Comparison of ENCODE assay signal across 16 cellular contexts in genomic region chrX:17656556-17656955, GRCh38.
A peak's percentile ranks its signal among the peaks of the same experiment; 100 is the strongest.
DNase-seq lines count a peak whose midpoint lies in the region; ATAC-seq and TF ChIP-seq lines count a peak whose summit lies in the region.
"Had no signal": no experiment of that assay in that cellular context is flagged by ENCODE, and none has a peak within 500 bp of the region (broad histone marks: within the 10 kb centered on the region; RNA-seq: fewer than 3 reads in every experiment).

No MANE protein-coding gene starts in this region.

- H3K4me3 ChIP-seq in endodermal cell (ENCODE audit: low read length) (no peak overlapping the region), neural progenitor cell (peak overlapping the region; percentile 56)
- H3K4me3 ChIP-seq: BLaER1 treated with 17β-estradiol and CSF1 and Interleukin-3, amounts not matched to agents 10 nM and 100 nM had no signal

- H2BK5ac ChIP-seq in H9 (ENCODE audit: insufficient read length, low read length), result no peak overlapping the region

- POLR2A ChIA-PET in activated CD4-positive, alpha-beta memory T cell treated with anti-CD3 and anti-CD28 coated beads for 36 hours (lab: Charles Lee), result no interaction called here

- H3K4me2 ChIP-seq in H9 (ENCODE audit: insufficient read depth, insufficient read length, low read length) (peak overlapping the region; percentile 50), neural progenitor cell (peak overlapping the region; percentile 84)
- H3K4me2 ChIP-seq: BLaER1 treated with 17β-estradiol and CSF1 and Interleukin-3, amounts not matched to agents 10 nM and 100 nM had no signal

- H3K27me3 Mint-ChIP-seq in H9 (ENCODE audit: low read depth) (peaks cover 63% of the 10 kb centered on the region), endodermal cell (ENCODE audit: insufficient read depth) (peaks cover 64% of the 10 kb centered on the region), neural progenitor cell (ENCODE audit: insufficient read depth, low read depth) (peaks cover 12% of the 10 kb centered on the region)
- no peaks in the 10 kb centered on the region for H3K27me3 Mint-ChIP-seq in activated CD4-positive, alpha-beta memory T cell treated with anti-CD3 and anti-CD28 coated beads for 36 hours

- no peak overlapping the region for H3K18ac ChIP-seq in H9 (ENCODE audit: insufficient read length, low read depth, low read length)

- CTCF ChIA-PET in activated CD4-positive, alpha-beta memory T cell treated with anti-CD3 and anti-CD28 coated beads for 36 hours (lab: Charles Lee), result interaction anchor here (0.9 kb wide), 1 partner anchor 12 kb away, joined by 3 read pairs; no protein-coding TSS in a partner anchor

- H4K8ac ChIP-seq in H9 (replicated peaks; ENCODE audit: insufficient read length, low read depth, low read length), result no peak overlapping the region

- no peak overlapping the region for H2AK5ac ChIP-seq in H9 (ENCODE audit: insufficient read length, low read length)

- H3K56ac ChIP-seq in H9 (ENCODE audit: insufficient read length, low read depth, low read length), result no peak overlapping the region

- H3K36me3 Mint-ChIP-seq in H9 (ENCODE audit: insufficient read depth in 1 of 3, low read depth in 3 of 3) (peaks cover 0 to 3% (median 0%) of the 10 kb centered on the region in 3 experiments; a peak in 1 of 7 replicates), endodermal cell (ENCODE audit: low read depth) (no peaks in the 10 kb centered on the region), neural progenitor cell (no peaks in the 10 kb centered on the region)
- H3K36me3 Mint-ChIP-seq in activated CD4-positive, alpha-beta memory T cell treated with anti-CD3 and anti-CD28 coated beads for 36 hours, result no peaks in the 10 kb centered on the region

- H3K4ac ChIP-seq in H9 (ENCODE audit: low read depth, low read length), result no peak overlapping the region

- H4K5ac ChIP-seq in H9 (ENCODE audit: insufficient read length, low read depth, low read length), result no peak overlapping the region

- no peak overlapping the region for H2BK15ac ChIP-seq in H9 (ENCODE audit: low read depth, low read length)

- no peak overlapping the region for H3K14ac ChIP-seq in H9 (ENCODE audit: insufficient read depth, low read length)

- H2BK120ac ChIP-seq in H9 (ENCODE audit: low read depth, low read length, poor library complexity, severe bottlenecking), result no peak overlapping the region

- no peak overlapping the region for H3K23ac ChIP-seq in H9 (ENCODE audit: insufficient read length, low read depth, low read length)

- ATAC-seq in HG02884 (IDR thresholded peaks at IDR 0.05; ENCODE audit: unreplicated experiment), result no peak
- ATAC-seq: effector memory CD8-positive, alpha-beta T cell had no signal

- no peak overlapping the region for H4K91ac ChIP-seq in H9 (ENCODE audit: insufficient read length, low read depth, low read length)

- intact Hi-C loops in activated CD4-positive, alpha-beta memory T cell treated with anti-CD3 and anti-CD28 coated beads for 36 hours (cut with micrococcal nuclease), result loop anchor here (10.0 kb wide), 1 partner anchor 62 kb away; no protein-coding TSS in a partner anchor

- TF ChIP-seq CTCF in H9 (conservative IDR thresholded peaks at IDR 0.05), result no peak
- no peak for TF ChIP-seq CTCF in endodermal cell (conservative IDR thresholded peaks at IDR 0.05)
- TF ChIP-seq CTCF in neural progenitor cell (IDR thresholded peaks at IDR 0.05), result no peak

- H3K27ac Mint-ChIP-seq in H9, result no peak overlapping the region
- H3K27ac Mint-ChIP-seq in activated CD4-positive, alpha-beta memory T cell treated with anti-CD3 and anti-CD28 coated beads for 36 hours, result no peak overlapping the region
- no peak overlapping the region for H3K27ac Mint-ChIP-seq in endodermal cell
- no peak overlapping the region for H3K27ac Mint-ChIP-seq in neural progenitor cell
- H3K27ac Mint-ChIP-seq: effector memory CD8-positive, alpha-beta T cell had no signal

- peak overlapping the region; percentile 55 to 81 for H3K4me3 Mint-ChIP-seq in H9
- peak overlapping the region; percentile 69 for H3K4me3 Mint-ChIP-seq in activated CD4-positive, alpha-beta memory T cell treated with anti-CD3 and anti-CD28 coated beads for 36 hours
- peak overlapping the region; percentile 58 for H3K4me3 Mint-ChIP-seq in endodermal cell
- H3K4me3 Mint-ChIP-seq in neural progenitor cell, result peak overlapping the region; percentile 81

- H4K20me1 ChIP-seq in H9 (ENCODE audit: control insufficient read depth, insufficient read depth, insufficient read length), result no peaks in the 10 kb centered on the region
- peaks cover 17% of the 10 kb centered on the region for H4K20me1 ChIP-seq in neural progenitor cell (ENCODE audit: low read depth)
- H4K20me1 ChIP-seq: BLaER1 treated with 17β-estradiol and CSF1 and Interleukin-3, amounts not matched to agents 10 nM and 100 nM had no signal

- no peak overlapping the region for H3K27ac ChIP-seq in H9 (ENCODE audit: insufficient read length, low read depth, low read length)
- H3K27ac ChIP-seq in endodermal cell (ENCODE audit: low read depth, low read length), result no peak overlapping the region
- H3K27ac ChIP-seq in neural progenitor cell, result no peak overlapping the region
- H3K27ac ChIP-seq: BLaER1 treated with 17β-estradiol and CSF1 and Interleukin-3, amounts not matched to agents 10 nM and 100 nM; breast epithelium; ovary; stomach had no signal

- H3K9me3 Mint-ChIP-seq in H9 (no peaks in the 10 kb centered on the region), endodermal cell (no peaks in the 10 kb centered on the region), neural progenitor cell (no peaks in the 10 kb centered on the region)
- H3K9me3 Mint-ChIP-seq in activated CD4-positive, alpha-beta memory T cell treated with anti-CD3 and anti-CD28 coated beads for 36 hours, result no peaks in the 10 kb centered on the region
- H3K9me3 Mint-ChIP-seq: effector memory CD8-positive, alpha-beta T cell had no signal

- no peak for DNase-seq in H9
- no peak for DNase-seq in activated CD4-positive, alpha-beta memory T cell treated with anti-CD3 and anti-CD28 coated beads for 36 hours
- no peak for DNase-seq in endodermal cell
- no peak for DNase-seq in neural progenitor cell (ENCODE audit: low spot score)
- no peak for DNase-seq in HK-2 (ENCODE audit: unreplicated experiment)
- DNase-seq in Kasumi-1 (lab: John Stamatoyannopoulos, UW), result no peak
- DNase-seq: activated CD4-positive, alpha-beta T cell treated with anti-CD3 and anti-CD28 coated beads for 1 hour; effector memory CD8-positive, alpha-beta T cell; mesendoderm; MM.1S; NCI-H187 treated with DMSO at 0.1 percent for 48 hours; stomach had no signal

- H3F3A ChIP-seq in neural progenitor cell (ENCODE audit: low read depth), result no peaks in the 10 kb centered on the region

- H3K23me2 ChIP-seq in H9 (ENCODE audit: insufficient read length, low read depth, low read length, poor library complexity, severe bottlenecking), result peaks cover 20% of the 10 kb centered on the region

- H3K27me3 ChIP-seq in H9 (ENCODE audit: insufficient read depth, low read length) (peaks cover 17% of the 10 kb centered on the region; the same call in 1 of the 2 replicates), endodermal cell (ENCODE audit: control insufficient read depth, insufficient read depth, low read length, poor library complexity, severe bottlenecking) (peaks cover 41% of the 10 kb centered on the region), neural progenitor cell (peaks cover 42% of the 10 kb centered on the region)
- H3K27me3 ChIP-seq: ovary had no signal

- H3K79me2 ChIP-seq in H9 (ENCODE audit: insufficient read depth, low read length) (no peaks in the 10 kb centered on the region), neural progenitor cell (ENCODE audit: low read depth) (no peaks in the 10 kb centered on the region)

- H3K9me3 ChIP-seq in H9 (ENCODE audit: control insufficient read depth, low read depth, low read length) (no peaks in the 10 kb centered on the region), endodermal cell (ENCODE audit: control insufficient read depth, low read length) (no peaks in the 10 kb centered on the region), neural progenitor cell (ENCODE audit: low read depth) (no peaks in the 10 kb centered on the region)
- H3K9me3 ChIP-seq: breast epithelium, ovary, stomach had no signal

- H3T11ph ChIP-seq in H9 (ENCODE audit: low read length), result no peak overlapping the region

- H3K9ac ChIP-seq in H9 (ENCODE audit: extremely low read depth, insufficient read length, low read length) (no peak overlapping the region), endodermal cell (ENCODE audit: extremely low read depth, low read length, poor library complexity, severe bottlenecking) (no peak overlapping the region), neural progenitor cell (no peak overlapping the region)
- H3K9ac ChIP-seq: BLaER1 treated with 17β-estradiol and CSF1 and Interleukin-3, amounts not matched to agents 10 nM and 100 nM had no signal

- peaks cover 22 to 34% of the 10 kb centered on the region in 2 experiments for H3K4me1 Mint-ChIP-seq in H9
- H3K4me1 Mint-ChIP-seq in activated CD4-positive, alpha-beta memory T cell treated with anti-CD3 and anti-CD28 coated beads for 36 hours (ENCODE audit: low read depth), result peaks cover 26% of the 10 kb centered on the region
- peaks cover 12% of the 10 kb centered on the region for H3K4me1 Mint-ChIP-seq in endodermal cell
- H3K4me1 Mint-ChIP-seq in neural progenitor cell, result peaks cover 12% of the 10 kb centered on the region

- H2AFZ ChIP-seq in H9 (ENCODE audit: low read length), result no peak overlapping the region
- no peak overlapping the region for H2AFZ ChIP-seq in neural progenitor cell (replicated peaks)

- H3K36me3 ChIP-seq in endodermal cell (ENCODE audit: control insufficient read depth, insufficient read depth, low read length) (no peaks in the 10 kb centered on the region), neural progenitor cell (no peaks in the 10 kb centered on the region)
- H3K36me3 ChIP-seq: BLaER1 treated with 17β-estradiol and CSF1 and Interleukin-3, amounts not matched to agents 10 nM and 100 nM; breast epithelium; ovary; stomach had no signal

- H3K79me1 ChIP-seq in H9 (ENCODE audit: insufficient read depth, low read depth, low read length, poor library complexity, severe bottlenecking), result no peaks in the 10 kb centered on the region

- no CpG with 5 or more reads among the region's 16 CpGs for WGBS in H9 (ENCODE audit: extremely low coverage, insufficient read length, low lambda C conversion rate)
- 41 to 61% methylated on average over 3 to 16 of the region's 16 CpGs for WGBS in endodermal cell (ENCODE audit: insufficient coverage in 1 of 2, insufficient read length in 1 of 2), 2 experiments

- no peak overlapping the region for H2BK20ac ChIP-seq in H9 (ENCODE audit: low read depth, low read length, poor library complexity, severe bottlenecking)

- H3K4me1 ChIP-seq in H9 (ENCODE audit: insufficient read depth, low read length), result no peaks in the 10 kb centered on the region; the same call in 1 of the 2 replicates
- H3K4me1 ChIP-seq in endodermal cell (ENCODE audit: control insufficient read depth, insufficient read depth, low read length), result no peaks in the 10 kb centered on the region
- no peaks in the 10 kb centered on the region for H3K4me1 ChIP-seq in neural progenitor cell
- H3K4me1 ChIP-seq: BLaER1 treated with 17β-estradiol and CSF1 and Interleukin-3, amounts not matched to agents 10 nM and 100 nM had no signal

- no peak overlapping the region for H2BK12ac ChIP-seq in H9 (ENCODE audit: insufficient read length, low read depth, low read length)
